In genomic region chr2:170409164-170409535, GRCh38 we compare ENCODE assay signal across 8 cellular contexts.
A peak's percentile ranks its signal among the peaks of the same experiment; 100 is the strongest.
DNase-seq lines count a peak whose midpoint lies in the region; ATAC-seq and TF ChIP-seq lines count a peak whose summit lies in the region.

No MANE protein-coding gene starts in this region.

- POLR2A ChIA-PET in BJ (lab: Charles Lee), result no interaction called here
- POLR2A ChIA-PET in HCT116 (lab: Charles Lee), result interaction anchor here (0.6 kb wide), 1 partner anchor 489 kb away, joined by 3 read pairs; no protein-coding TSS in a partner anchor

- H4K20me1 ChIP-seq in HCT116 (ENCODE audit: insufficient read depth), result no peaks in the 10 kb centered on the region

- H2AFZ ChIP-seq in HCT116 (ENCODE audit: low read depth, low read length, poor library complexity, severe bottlenecking), result peak overlapping the region; percentile 95

- TF ChIP-seq CTCF in BJ (IDR thresholded peaks at IDR 0.05; ENCODE audit: insufficient read depth, low read depth, low read length) (peak; percentile 85), HCT116 (IDR thresholded peaks at IDR 0.05 in 2 of 3, conservative IDR thresholded peaks at IDR 0.05 in 1 of 3; ENCODE audit: borderline replicate concordance in 1 of 3, insufficient read depth in 1 of 3, low read depth in 2 of 3, low read length in 2 of 3) (peak; percentile 73 to 92 (median 79); a peak in 5 of 6 replicates)

- H3K79me2 ChIP-seq in HCT116 (ENCODE audit: insufficient read depth, low read length), result no peaks in the 10 kb centered on the region

- no peak overlapping the region for H3K9ac ChIP-seq in HCT116 (ENCODE audit: low read length)

- no TSS peak for BruUV-seq in HCT116 (replicated peaks; lab: Mats Ljungman, UMichigan)

- peak; percentile 79 for TF ChIP-seq RAD21 in HCT116 (IDR thresholded peaks at IDR 0.05; ENCODE audit: low read depth)

- CTCF ChIA-PET in BJ (lab: Yijun Ruan, JAX), result interaction anchor here (0.6 to 5.2 kb wide), 29 partner anchors 9 to 462 kb away, joined by 3 to 69 read pairs (median 4); partner anchors contain the start of genes ERICH2 and GAD1
- CTCF ChIA-PET in HCT116 (lab: Charles Lee), result interaction anchor here (0.7 to 2.4 kb wide), 19 partner anchors 10 to 407 kb away, joined by 3 to 26 read pairs (median 5); partner anchors contain the start of gene GAD1

- DNase-seq in BJ (ENCODE audit: low read depth), result no peak
- DNase-seq in HCT116 (ENCODE audit: low read depth, low spot score), result peak; percentile 68
- peak; percentile 51 to 86 for DNase-seq in NCI-H526 (lab: John Stamatoyannopoulos, UW)
- DNase-seq in activated CD4-positive, alpha-beta T cell treated with anti-CD3 and anti-CD28 coated beads, Interleukin-2, amount 50 U/mL, for 1 hour, result peak; percentile 71
- DNase-seq in dermis blood vessel endothelial cell, result peak; percentile 83
- DNase-seq in lung microvascular endothelial cell (ENCODE audit: low read depth in 2 of 2), result peak; percentile 74 to 76
- peak; percentile 35 for DNase-seq in stimulated activated CD8-positive, alpha-beta memory T cell treated with anti-CD3 and anti-CD28 coated beads, Interleukin-12 subunit alpha, Interleukin-12 subunit beta, amount 100 ng/mL, for 4 hours (ENCODE audit: low read depth)

- no peaks in the 10 kb centered on the region for H3K9me2 ChIP-seq in HCT116 (ENCODE audit: insufficient read depth)

- no peak overlapping the region for H3K27ac ChIP-seq in HCT116 (ENCODE audit: low read depth, low read length)

- intact Hi-C loops in HCT116 (cut with micrococcal nuclease), result loop anchor here (1.0 kb wide), 1 partner anchor 403 kb away; no protein-coding TSS in a partner anchor

- peaks cover 0 to 7% of the 10 kb centered on the region in 2 experiments; a peak in 1 of 4 replicates for H3K4me1 ChIP-seq in HCT116 (ENCODE audit: control insufficient read depth in 1 of 2, insufficient read depth in 2 of 2, low read length in 2 of 2)

- H3K4me3 ChIP-seq in BJ (ENCODE audit: low read depth, low read length) (no peak overlapping the region), HCT116 (replicated peaks in 1 of 2; ENCODE audit: low read depth in 1 of 2, low read length in 2 of 2) (peak overlapping the region; percentile 27 to 44)

- no peaks in the 10 kb centered on the region for H3K9me3 ChIP-seq in HCT116 (ENCODE audit: control insufficient read depth in 1 of 2, insufficient read depth in 1 of 2, low read depth in 1 of 2, low read length in 2 of 2)

- H3K4me2 ChIP-seq in HCT116 (ENCODE audit: low read length), result peak overlapping the region; percentile 69

- TF ChIP-seq POLR2A in HCT116 (IDR thresholded peaks at IDR 0.05; ENCODE audit: borderline replicate concordance, extremely low read depth, insufficient read depth, insufficient read length), result no peak

- RAD21 ChIA-PET in HCT116 (lab: Charles Lee; ENCODE audit: low non-redundant PET in 1 of 2, low total read pairs in 2 of 2, uncharacterized antibody in 2 of 2, unreplicated experiment in 2 of 2), result interaction anchor here (0.5 to 1.0 kb wide), 3 partner anchors 39 to 402 kb away, joined by 3 to 4 read pairs (median 4); no protein-coding TSS in a partner anchor

- ATAC-seq in HCT116 (peak; percentile 91), GM21619 (IDR thresholded peaks at IDR 0.05; ENCODE audit: unreplicated experiment) (no peak)

- H3K27me3 ChIP-seq in BJ (ENCODE audit: control insufficient read depth, insufficient read depth, low read length), result no peaks in the 10 kb centered on the region
- H3K27me3 ChIP-seq in HCT116 (ENCODE audit: insufficient read depth, low read length), result no peaks in the 10 kb centered on the region

- H3K36me3 ChIP-seq in BJ (ENCODE audit: control insufficient read depth, insufficient read depth, low read length) (no peaks in the 10 kb centered on the region), HCT116 (ENCODE audit: control insufficient read depth in 1 of 2, insufficient read depth in 2 of 2, low read length in 2 of 2) (no peaks in the 10 kb centered on the region)

TF ChIP-seq in HCT116, 20 proteins besides CTCF, POLR2A, EP300 and RAD21:
- TF ChIP-seq CBX3 (IDR thresholded peaks at IDR 0.05; ENCODE audit: low read depth), result no peak
